ENCODE assay signal across 8 cellular contexts in genomic region chr19:2164020-2164988, GRCh38. TPM values are rescaled to one million over a fixed set of nuclear protein-coding genes. Genes with fewer than 3 reads are reported as not detected.
DNase-seq lines count a peak whose midpoint lies in the region; ATAC-seq and TF ChIP-seq lines count a peak whose summit lies in the region.

No MANE protein-coding gene starts in this region.

- no peaks in the 10 kb centered on the region for H3F3A ChIP-seq in OCI-LY1 (ENCODE audit: insufficient read depth, low read length)

- H3K9ac ChIP-seq in OCI-LY1 (ENCODE audit: low read length) = peak overlapping the region; percentile 87

- no peak for TF ChIP-seq CTCF in AG04449 (IDR thresholded peaks at IDR 0.05; ENCODE audit: insufficient read depth, low read length, missing control alignments)
- no peak for TF ChIP-seq CTCF in OCI-LY1 (IDR thresholded peaks at IDR 0.05; ENCODE audit: low read length)
- no peak for TF ChIP-seq CTCF in brain (conservative IDR thresholded peaks at IDR 0.05)

- H3K27me3 ChIP-seq in OCI-LY1 (ENCODE audit: insufficient read depth, low read length) = no peaks in the 10 kb centered on the region

- no peaks in the 10 kb centered on the region for H3K9me3 Mint-ChIP-seq in brain
- no peaks in the 10 kb centered on the region for H3K9me3 Mint-ChIP-seq in stimulated activated naive CD8-positive, alpha-beta T cell treated with anti-CD3 and anti-CD28 coated beads, Interleukin-15, Interleukin-2, amounts not matched to agents 100 ng/mL and 50 ng/mL, for 24 hours

- H3K36me3 ChIP-seq in OCI-LY1 (ENCODE audit: insufficient read depth, low read length) = peaks cover 5% of the 10 kb centered on the region; the same call in 1 of the 2 replicates

- peak overlapping the region; percentile 95 to 99 (median 96) for H3K4me3 Mint-ChIP-seq in brain
- H3K4me3 Mint-ChIP-seq in stimulated activated naive CD8-positive, alpha-beta T cell treated with anti-CD3 and anti-CD28 coated beads, Interleukin-15, Interleukin-2, amounts not matched to agents 100 ng/mL and 50 ng/mL, for 24 hours = peak overlapping the region; percentile 99

- peaks cover 7% of the 10 kb centered on the region for H3K27me3 Mint-ChIP-seq in brain
- H3K27me3 Mint-ChIP-seq in stimulated activated naive CD8-positive, alpha-beta T cell treated with anti-CD3 and anti-CD28 coated beads, Interleukin-15, Interleukin-2, amounts not matched to agents 100 ng/mL and 50 ng/mL, for 24 hours = no peaks in the 10 kb centered on the region

- peaks cover 6% of the 10 kb centered on the region for H3K36me3 Mint-ChIP-seq in brain
- peaks cover 10% of the 10 kb centered on the region for H3K36me3 Mint-ChIP-seq in stimulated activated naive CD8-positive, alpha-beta T cell treated with anti-CD3 and anti-CD28 coated beads, Interleukin-15, Interleukin-2, amounts not matched to agents 100 ng/mL and 50 ng/mL, for 24 hours (ENCODE audit: low read depth)

- no peaks in the 10 kb centered on the region for H3K9me2 ChIP-seq in OCI-LY1 (ENCODE audit: low read depth, low read length)

- H3K4me1 Mint-ChIP-seq in brain = peaks cover 39% of the 10 kb centered on the region
- peaks cover 39% of the 10 kb centered on the region for H3K4me1 Mint-ChIP-seq in stimulated activated naive CD8-positive, alpha-beta T cell treated with anti-CD3 and anti-CD28 coated beads, Interleukin-15, Interleukin-2, amounts not matched to agents 100 ng/mL and 50 ng/mL, for 24 hours (ENCODE audit: low read depth)

- POLR2A ChIA-PET in AG04449 (lab: Yijun Ruan, JAX) = interaction anchor here (0.6 to 1.6 kb wide), 3 partner anchors 13 to 105 kb away, joined by 3 to 6 read pairs (median 4); partner anchors contain the start of gene AP3D1

- peaks cover 14% of the 10 kb centered on the region for H3K4me1 ChIP-seq in OCI-LY1 (ENCODE audit: insufficient read depth, low read length, severe bottlenecking)

- intact Hi-C loops in left colon (cut with DNase I, micrococcal nuclease) = no loop called here

- no peaks in the 10 kb centered on the region for H3K79me2 ChIP-seq in OCI-LY1 (ENCODE audit: insufficient read depth, low read length)

- CTCF ChIA-PET in AG04449 (lab: Yijun Ruan, JAX) = interaction anchor here (1.0 to 1.5 kb wide), 2 partner anchors 9 to 152 kb away, joined by 3 to 5 read pairs; no protein-coding TSS in a partner anchor

- no peak overlapping the region for H2AFZ ChIP-seq in OCI-LY1 (ENCODE audit: low read length)

- H3K27ac Mint-ChIP-seq in brain = peak overlapping the region; percentile 86 to 98 (median 95)
- H3K27ac Mint-ChIP-seq in stimulated activated naive CD8-positive, alpha-beta T cell treated with anti-CD3 and anti-CD28 coated beads, Interleukin-15, Interleukin-2, amounts not matched to agents 100 ng/mL and 50 ng/mL, for 24 hours = peak overlapping the region; percentile 98

- H3K4me2 ChIP-seq in OCI-LY1 (ENCODE audit: low read length) = peak overlapping the region; percentile 80

- H3K27ac ChIP-seq in OCI-LY1 (ENCODE audit: low read depth, low read length, poor library complexity, severe bottlenecking) = no peak overlapping the region

- no peaks in the 10 kb centered on the region for H3K9me3 ChIP-seq in OCI-LY1 (ENCODE audit: low read length)

- H3K4me3 ChIP-seq in AG04449 (ENCODE audit: low read depth, low read length) (peak overlapping the region; percentile 82), OCI-LY1 (ENCODE audit: low read depth, low read length, poor library complexity, severe bottlenecking) (peak overlapping the region; percentile 91)

- DNase-seq in AG04449 (ENCODE audit: low read depth, low spot score) (no peak), left colon (peak in 1 of 2 donors; percentile 48), SK-N-DZ (ENCODE audit: low spot score) (no peak), NCI-H524 treated with DMSO at 0.1 percent for 48 hours (lab: John Stamatoyannopoulos, UW) (no peak)

- H4K20me1 ChIP-seq in OCI-LY1 (ENCODE audit: insufficient read depth, low read length) = no peaks in the 10 kb centered on the region

- peak; percentile 17 for ATAC-seq in GM21526 (IDR thresholded peaks at IDR 0.05; ENCODE audit: low FRiP score, unreplicated experiment)
- peak; percentile 17 for ATAC-seq in left colon

RNA-seq across cellular contexts. Expression of gene DOT1L, which starts 0.6 kb away (rescaled TPM):
- 23.7 TPM for polyA plus RNA-seq in brain (ENCODE audit: insufficient read depth, low read depth, low replicate concordance)
- 10 to 100 TPM; 37.6 to 41.6 TPM for total RNA-seq in left colon
- polyA plus RNA-seq in SK-N-DZ (2014; cell fraction: cytosol; rRNA removed) = 14.9 and 22.7 TPM in 2 replicates
- polyA plus RNA-seq in SK-N-DZ (2014; cell fraction: nucleus; rRNA removed) = 73.6 and 154 TPM in 2 replicates

RNA-seq across cellular contexts. Expression of gene AP3D1, which starts 12.9 kb away (rescaled TPM):
- polyA plus RNA-seq in brain (ENCODE audit: insufficient read depth, low read depth, low replicate concordance) = 150 TPM
- total RNA-seq in left colon = 100 to 1,000 TPM in 1 of 2 donors, 10 to 100 TPM in 1; 99.4 to 123 TPM
- polyA plus RNA-seq in SK-N-DZ (2014; cell fraction: cytosol; rRNA removed) = 50.3 and 54.1 TPM in 2 replicates
- 93.0 and 103 TPM in 2 replicates for polyA plus RNA-seq in SK-N-DZ (2014; cell fraction: nucleus; rRNA removed)
